ENCODE assay signal across 1 cellular context in genomic region chr9:129143031-129143441, GRCh38.
TF ChIP-seq lines count a peak whose summit lies in the region.

No MANE protein-coding gene starts in this region.

TF ChIP-seq in SK-N-SH treated with all-trans-retinoic acid at 6 μM for 48 hours, 23 proteins besides CTCF, POLR2A, EP300 and RAD21 (continued from another document):
- TF ChIP-seq, protein P1, sequence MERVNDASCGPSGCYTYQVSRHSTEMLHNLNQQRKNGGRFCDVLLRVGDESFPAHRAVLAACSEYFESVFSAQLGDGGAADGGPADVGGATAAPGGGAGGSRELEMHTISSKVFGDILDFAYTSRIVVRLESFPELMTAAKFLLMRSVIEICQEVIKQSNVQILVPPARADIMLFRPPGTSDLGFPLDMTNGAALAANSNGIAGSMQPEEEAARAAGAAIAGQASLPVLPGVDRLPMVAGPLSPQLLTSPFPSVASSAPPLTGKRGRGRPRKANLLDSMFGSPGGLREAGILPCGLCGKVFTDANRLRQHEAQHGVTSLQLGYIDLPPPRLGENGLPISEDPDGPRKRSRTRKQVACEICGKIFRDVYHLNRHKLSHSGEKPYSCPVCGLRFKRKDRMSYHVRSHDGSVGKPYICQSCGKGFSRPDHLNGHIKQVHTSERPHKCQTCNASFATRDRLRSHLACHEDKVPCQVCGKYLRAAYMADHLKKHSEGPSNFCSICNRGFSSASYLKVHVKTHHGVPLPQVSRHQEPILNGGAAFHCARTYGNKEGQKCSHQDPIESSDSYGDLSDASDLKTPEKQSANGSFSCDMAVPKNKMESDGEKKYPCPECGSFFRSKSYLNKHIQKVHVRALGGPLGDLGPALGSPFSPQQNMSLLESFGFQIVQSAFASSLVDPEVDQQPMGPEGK (CRISPR knock-in tag; IDR thresholded peaks at IDR 0.05; ENCODE audit: borderline replicate concordance), result no peak
- TF ChIP-seq ISL1 (CRISPR knock-in tag; IDR thresholded peaks at IDR 0.05) (no peak), ZFP30 (CRISPR knock-in tag; IDR thresholded peaks at IDR 0.05) (no peak), OSR1 (CRISPR knock-in tag; IDR thresholded peaks at IDR 0.05) (no peak), SNAI2 (CRISPR knock-in tag; IDR thresholded peaks at IDR 0.05) (no peak), GLIS3 (CRISPR knock-in tag; IDR thresholded peaks at IDR 0.05) (no peak)
